Comparison of ENCODE assay signal across 24 cellular contexts in genomic region chr7:113304104-113304503, GRCh38.
DNase-seq lines count a peak whose midpoint lies in the region; ATAC-seq and TF ChIP-seq lines count a peak whose summit lies in the region.
"Had no signal": no experiment of that assay in that cellular context is flagged by ENCODE, and none has a peak within 500 bp of the region (broad histone marks: within the 10 kb centered on the region; RNA-seq: fewer than 3 reads in every experiment).

No MANE protein-coding gene starts in this region.

- DNase-seq in kidney tubule cell (ENCODE audit: low spot score) = peak; percentile 20
- no peak for DNase-seq in NCI-H526 (lab: John Stamatoyannopoulos, UW)
- DNase-seq in T-helper 9 cell = no peak
- DNase-seq in WTC11 (ENCODE audit: low spot score) = no peak
- DNase-seq: 8988T; AML-193; CD4-positive, alpha-beta T cell; CD8-positive, alpha-beta memory T cell; COR-L47; DMS 273 treated with DMSO at 0.1 percent for 48 hours; DMS153; DMS53; DMS79; DND-41; EL; GDM1 had no signal

- H2AFZ ChIP-seq in neural cell (ENCODE audit: low read depth, low read length) = peak overlapping the region; percentile 9

- no peaks in the 10 kb centered on the region for H3K4me1 Mint-ChIP-seq in WTC11
- H3K4me1 Mint-ChIP-seq: B cell; CD8-positive, alpha-beta memory T cell had no signal

- CTCF ChIA-PET in WTC11 (lab: Charles Lee) = no interaction called here

- H4K20me1 ChIP-seq in neural cell (ENCODE audit: insufficient read depth) = no peaks in the 10 kb centered on the region
- H4K20me1 ChIP-seq: BLaER1 treated with 17β-estradiol and CSF1 and Interleukin-3, amounts not matched to agents 10 nM and 100 nM had no signal

- no peaks in the 10 kb centered on the region for H3K27me3 ChIP-seq in neural cell (ENCODE audit: insufficient read depth, low read depth, low read length)
- H3K27me3 ChIP-seq: BLaER1 treated with 17β-estradiol and CSF1 and Interleukin-3, amounts not matched to agents 10 nM and 100 nM had no signal

- peaks cover 12% of the 10 kb centered on the region for H3K9me3 Mint-ChIP-seq in WTC11

- H3K36me3 Mint-ChIP-seq in WTC11 = no peaks in the 10 kb centered on the region
- H3K36me3 Mint-ChIP-seq: CD8-positive, alpha-beta memory T cell had no signal

- no peaks in the 10 kb centered on the region for H3K9me3 ChIP-seq in neural cell (ENCODE audit: low read length)

- no peaks in the 10 kb centered on the region for H3K9me2 ChIP-seq in neural cell (ENCODE audit: insufficient read depth, low read length)

- H3K4me3 Mint-ChIP-seq in WTC11 = no peak overlapping the region
- H3K4me3 Mint-ChIP-seq: B cell; CD4-positive, alpha-beta T cell; CD8-positive, alpha-beta memory T cell had no signal

- POLR2A ChIA-PET in WTC11 (lab: Charles Lee) = no interaction called here

- no peak for TF ChIP-seq EP300 in neural cell (conservative IDR thresholded peaks at IDR 0.05; ENCODE audit: poor library complexity, severe bottlenecking)

- TF ChIP-seq CTCF in neural cell (IDR thresholded peaks at IDR 0.05; ENCODE audit: poor library complexity, severe bottlenecking) = no peak
- TF ChIP-seq CTCF in WTC11 (IDR thresholded peaks at IDR 0.05) = no peak

- H3K79me2 ChIP-seq in neural cell (replicated peaks; ENCODE audit: insufficient read depth, low read length) = no peaks in the 10 kb centered on the region

- H3K27ac Mint-ChIP-seq in WTC11 = no peak overlapping the region
- H3K27ac Mint-ChIP-seq: B cell; CD4-positive, alpha-beta T cell; CD8-positive, alpha-beta memory T cell had no signal

- no peaks in the 10 kb centered on the region for H3F3A ChIP-seq in neural cell (ENCODE audit: insufficient read depth, low read length, poor library complexity, severe bottlenecking)

- ATAC-seq in GM18861 (IDR thresholded peaks at IDR 0.05; ENCODE audit: unreplicated experiment) = peak; percentile 62
- ATAC-seq in GM19463 (IDR thresholded peaks at IDR 0.05; ENCODE audit: unreplicated experiment) = peak; percentile 55
- no peak for ATAC-seq in HG03571 (IDR thresholded peaks at IDR 0.05; ENCODE audit: unreplicated experiment)
- ATAC-seq in WTC11 = no peak
- ATAC-seq: GM12878 had no signal

- no peak overlapping the region for H3K4me3 ChIP-seq in neural cell (ENCODE audit: low read length)
- H3K4me3 ChIP-seq: BLaER1 treated with 17β-estradiol and CSF1 and Interleukin-3, amounts not matched to agents 10 nM and 100 nM; GM12878 had no signal

- no peaks in the 10 kb centered on the region for H3K27me3 Mint-ChIP-seq in WTC11 (ENCODE audit: low read depth)
- H3K27me3 Mint-ChIP-seq: CD4-positive, alpha-beta T cell had no signal

- H3K9ac ChIP-seq in neural cell (ENCODE audit: low read length) = no peak overlapping the region
- H3K9ac ChIP-seq: BLaER1 treated with 17β-estradiol and CSF1 and Interleukin-3, amounts not matched to agents 10 nM and 100 nM had no signal

- no peak for TF ChIP-seq RAD21 in neural cell (conservative IDR thresholded peaks at IDR 0.05)

- H3K36me3 ChIP-seq in neural cell (ENCODE audit: insufficient read depth, low read length) = no peaks in the 10 kb centered on the region
- H3K36me3 ChIP-seq: BLaER1 treated with 17β-estradiol and CSF1 and Interleukin-3, amounts not matched to agents 10 nM and 100 nM had no signal

- no peak overlapping the region for H3K4me2 ChIP-seq in neural cell (ENCODE audit: low read length)
- H3K4me2 ChIP-seq: BLaER1 treated with 17β-estradiol and CSF1 and Interleukin-3, amounts not matched to agents 10 nM and 100 nM had no signal

- peak overlapping the region; percentile 32 for H3K27ac ChIP-seq in neural cell (ENCODE audit: low read length)
- H3K27ac ChIP-seq: BLaER1 treated with 17β-estradiol and CSF1 and Interleukin-3, amounts not matched to agents 10 nM and 100 nM; C4-2B had no signal

TF ChIP-seq in neural cell, 6 proteins besides CTCF, POLR2A, EP300 and RAD21:
- TF ChIP-seq, protein P1, sequence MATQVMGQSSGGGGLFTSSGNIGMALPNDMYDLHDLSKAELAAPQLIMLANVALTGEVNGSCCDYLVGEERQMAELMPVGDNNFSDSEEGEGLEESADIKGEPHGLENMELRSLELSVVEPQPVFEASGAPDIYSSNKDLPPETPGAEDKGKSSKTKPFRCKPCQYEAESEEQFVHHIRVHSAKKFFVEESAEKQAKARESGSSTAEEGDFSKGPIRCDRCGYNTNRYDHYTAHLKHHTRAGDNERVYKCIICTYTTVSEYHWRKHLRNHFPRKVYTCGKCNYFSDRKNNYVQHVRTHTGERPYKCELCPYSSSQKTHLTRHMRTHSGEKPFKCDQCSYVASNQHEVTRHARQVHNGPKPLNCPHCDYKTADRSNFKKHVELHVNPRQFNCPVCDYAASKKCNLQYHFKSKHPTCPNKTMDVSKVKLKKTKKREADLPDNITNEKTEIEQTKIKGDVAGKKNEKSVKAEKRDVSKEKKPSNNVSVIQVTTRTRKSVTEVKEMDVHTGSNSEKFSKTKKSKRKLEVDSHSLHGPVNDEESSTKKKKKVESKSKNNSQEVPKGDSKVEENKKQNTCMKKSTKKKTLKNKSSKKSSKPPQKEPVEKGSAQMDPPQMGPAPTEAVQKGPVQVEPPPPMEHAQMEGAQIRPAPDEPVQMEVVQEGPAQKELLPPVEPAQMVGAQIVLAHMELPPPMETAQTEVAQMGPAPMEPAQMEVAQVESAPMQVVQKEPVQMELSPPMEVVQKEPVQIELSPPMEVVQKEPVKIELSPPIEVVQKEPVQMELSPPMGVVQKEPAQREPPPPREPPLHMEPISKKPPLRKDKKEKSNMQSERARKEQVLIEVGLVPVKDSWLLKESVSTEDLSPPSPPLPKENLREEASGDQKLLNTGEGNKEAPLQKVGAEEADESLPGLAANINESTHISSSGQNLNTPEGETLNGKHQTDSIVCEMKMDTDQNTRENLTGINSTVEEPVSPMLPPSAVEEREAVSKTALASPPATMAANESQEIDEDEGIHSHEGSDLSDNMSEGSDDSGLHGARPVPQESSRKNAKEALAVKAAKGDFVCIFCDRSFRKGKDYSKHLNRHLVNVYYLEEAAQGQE (IDR thresholded peaks at IDR 0.05; ENCODE audit: borderline replicate concordance) = no peak
- TF ChIP-seq POLR2AphosphoS5 (IDR thresholded peaks at IDR 0.05) (no peak), SMC3 (conservative IDR thresholded peaks at IDR 0.05; ENCODE audit: poor library complexity) (no peak), EZH2 (IDR thresholded peaks at IDR 0.05; ENCODE audit: borderline replicate concordance, insufficient read depth, low read length, poor library complexity, severe bottlenecking) (no peak), MXI1 (conservative IDR thresholded peaks at IDR 0.05; ENCODE audit: poor library complexity, severe bottlenecking) (no peak), TAF1 (IDR thresholded peaks at IDR 0.05; ENCODE audit: low read depth) (no peak)

TF ChIP-seq in WTC11, 78 proteins besides CTCF, POLR2A, EP300 and RAD21 (continues in another document):
- TF ChIP-seq PREB (CRISPR knock-in tag; IDR thresholded peaks at IDR 0.05; ENCODE audit: borderline replicate concordance) (no peak), ZNF121 (CRISPR knock-in tag; IDR thresholded peaks at IDR 0.05) (no peak), FOXP1 (CRISPR knock-in tag; IDR thresholded peaks at IDR 0.05; ENCODE audit: borderline replicate concordance) (no peak), CREB1 (CRISPR knock-in tag; IDR thresholded peaks at IDR 0.05) (no peak), ZNF423 (CRISPR knock-in tag; IDR thresholded peaks at IDR 0.05) (no peak), ATF1 (CRISPR knock-in tag; IDR thresholded peaks at IDR 0.05) (no peak), HMGA2 (CRISPR knock-in tag; IDR thresholded peaks at IDR 0.05) (no peak), NFATC4 (CRISPR knock-in tag; IDR thresholded peaks at IDR 0.05) (no peak), MYBL2 (CRISPR knock-in tag; IDR thresholded peaks at IDR 0.05) (no peak), OVOL2 (CRISPR knock-in tag; IDR thresholded peaks at IDR 0.05; ENCODE audit: borderline replicate concordance) (no peak), GRHL2 (CRISPR knock-in tag; IDR thresholded peaks at IDR 0.05; ENCODE audit: insufficient replicate concordance, severe bottlenecking) (no peak), E2F4 (CRISPR knock-in tag; IDR thresholded peaks at IDR 0.05; ENCODE audit: borderline replicate concordance, low read depth) (no peak), TEAD1 (CRISPR knock-in tag; IDR thresholded peaks at IDR 0.05) (no peak)
- TF ChIP-seq, protein P2, sequence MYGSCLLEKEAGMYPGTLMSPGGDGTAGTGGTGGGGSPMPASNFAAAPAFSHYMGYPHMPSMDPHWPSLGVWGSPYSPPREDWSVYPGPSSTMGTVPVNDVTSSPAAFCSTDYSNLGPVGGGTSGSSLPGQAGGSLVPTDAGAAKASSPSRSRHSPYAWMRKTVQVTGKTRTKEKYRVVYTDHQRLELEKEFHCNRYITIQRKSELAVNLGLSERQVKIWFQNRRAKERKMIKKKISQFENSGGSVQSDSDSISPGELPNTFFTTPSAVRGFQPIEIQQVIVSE (CRISPR knock-in tag; IDR thresholded peaks at IDR 0.05; ENCODE audit: borderline replicate concordance) = no peak

Comparison
In these comparisons a context has a peak if more than half of its experiments do, and no peak if none do; other contexts are left out.
1. ATAC-seq: peak in GM18861 (single experiment) and GM19463 (single experiment); none in HG03571 (single experiment) and WTC11 (single experiment).